ENCODE assay signal across 16 cellular contexts in genomic region chr2:97891611-97892010, GRCh38.
DNase-seq lines count a peak whose midpoint lies in the region; ATAC-seq and TF ChIP-seq lines count a peak whose summit lies in the region.
"Had no signal": no experiment of that assay in that cellular context is flagged by ENCODE, and none has a peak within 500 bp of the region (broad histone marks: within the 10 kb centered on the region; RNA-seq: fewer than 3 reads in every experiment).

No MANE protein-coding gene starts in this region.

- H3K4me1 ChIP-seq in NT2/D1 (ENCODE audit: insufficient read depth, insufficient read length) (no peaks in the 10 kb centered on the region), neural progenitor cell (no peaks in the 10 kb centered on the region)
- H3K4me1 ChIP-seq: BLaER1, Caco-2 had no signal

- no peak overlapping the region for H3K27ac Mint-ChIP-seq in neural progenitor cell
- H3K27ac Mint-ChIP-seq: CD8-positive, alpha-beta T cell had no signal

- DNase-seq in NT2/D1 (ENCODE audit: low read depth, low spot score), result peak; percentile 18
- peak; percentile 20 for DNase-seq in iPS DF 19.7 (ENCODE audit: low read depth, low spot score)
- no peak for DNase-seq in neural progenitor cell (ENCODE audit: low spot score)
- DNase-seq in NCI-H128 (lab: John Stamatoyannopoulos, UW; ENCODE audit: unreplicated experiment), result no peak
- DNase-seq: Caco-2; CD4-positive, CD25-positive, alpha-beta regulatory T cell; CD8-positive, alpha-beta T cell; DMS153; DND-41; H9 had no signal

- H3K27ac ChIP-seq in neural progenitor cell, result peak overlapping the region; percentile 58
- H3K27ac ChIP-seq: BLaER1, C4-2B had no signal

- H4K20me1 ChIP-seq in neural progenitor cell (ENCODE audit: low read depth), result no peaks in the 10 kb centered on the region

- ATAC-seq in HG03432 (IDR thresholded peaks at IDR 0.05; ENCODE audit: unreplicated experiment) (no peak), HG03354 (IDR thresholded peaks at IDR 0.05; ENCODE audit: poor library complexity, severe bottlenecking, unreplicated experiment) (no peak)
- ATAC-seq: CD8-positive, alpha-beta T cell; GM12878; HCT116 had no signal

- H3K79me2 ChIP-seq in neural progenitor cell (ENCODE audit: low read depth), result no peaks in the 10 kb centered on the region

- H3K4me2 ChIP-seq in neural progenitor cell, result no peak overlapping the region
- H3K4me2 ChIP-seq: BLaER1 had no signal

- H3K4me1 Mint-ChIP-seq in neural progenitor cell, result no peaks in the 10 kb centered on the region

- H3K4me3 ChIP-seq in NT2/D1 (ENCODE audit: insufficient read length, low read depth) (no peak overlapping the region), neural progenitor cell (no peak overlapping the region)
- H3K4me3 ChIP-seq: BLaER1, GM12878 had no signal

- H3K36me3 ChIP-seq in NT2/D1 (ENCODE audit: insufficient read depth, insufficient read length, low read length) (peaks cover 15% of the 10 kb centered on the region), neural progenitor cell (no peaks in the 10 kb centered on the region)

- H3K27me3 Mint-ChIP-seq in neural progenitor cell (ENCODE audit: insufficient read depth, low read depth), result peaks cover 2% of the 10 kb centered on the region
- H3K27me3 Mint-ChIP-seq: CD4-positive, CD25-positive, alpha-beta regulatory T cell had no signal

- peaks cover 6% of the 10 kb centered on the region for H3K9me3 Mint-ChIP-seq in neural progenitor cell

- H3K9me3 ChIP-seq in NT2/D1 (ENCODE audit: insufficient read depth, low read length) (peaks cover 2% of the 10 kb centered on the region; the same call in 1 of the 2 replicates), neural progenitor cell (ENCODE audit: low read depth) (no peaks in the 10 kb centered on the region)
- H3K9me3 ChIP-seq: Caco-2 had no signal

- H3K36me3 Mint-ChIP-seq in neural progenitor cell, result peaks cover 22% of the 10 kb centered on the region

- no peaks in the 10 kb centered on the region for H3F3A ChIP-seq in neural progenitor cell (ENCODE audit: low read depth)

- TF ChIP-seq CTCF in neural progenitor cell (IDR thresholded peaks at IDR 0.05), result no peak

- H3K27me3 ChIP-seq in NT2/D1 (ENCODE audit: insufficient read depth, insufficient read length) (no peaks in the 10 kb centered on the region), neural progenitor cell (no peaks in the 10 kb centered on the region)
- H3K27me3 ChIP-seq: BLaER1 had no signal

- H3K4me3 Mint-ChIP-seq in neural progenitor cell, result no peak overlapping the region
- H3K4me3 Mint-ChIP-seq: CD4-positive, CD25-positive, alpha-beta regulatory T cell; CD8-positive, alpha-beta T cell; H9 had no signal

- no peak overlapping the region for H3K9ac ChIP-seq in NT2/D1 (ENCODE audit: insufficient read length, low read depth)
- H3K9ac ChIP-seq in neural progenitor cell, result no peak overlapping the region
- H3K9ac ChIP-seq: BLaER1 had no signal

- no peak overlapping the region for H2AFZ ChIP-seq in neural progenitor cell (replicated peaks)

Comparison
In these comparisons a context has a peak if more than half of its experiments do, and no peak if none do; other contexts are left out.
1. DNase-seq: peak in NT2/D1 (single experiment) and iPS DF 19.7 (single experiment); none in neural progenitor cell (single experiment) and NCI-H128 (single experiment).